Comparison of ENCODE assay signal across 11 cellular contexts in genomic region chrX:16855363-16856075, GRCh38. TPM values are rescaled to one million over a fixed set of nuclear protein-coding genes. Genes with fewer than 3 reads are reported as not detected.
DNase-seq lines count a peak whose midpoint lies in the region; ATAC-seq and TF ChIP-seq lines count a peak whose summit lies in the region.
"Had no signal": no experiment of that assay in that cellular context is flagged by ENCODE, and none has a peak within 500 bp of the region (broad histone marks: within the 10 kb centered on the region; RNA-seq: fewer than 3 reads in every experiment).

No MANE protein-coding gene starts in this region.

- no peak for DNase-seq in activated naive CD4-positive, alpha-beta T cell treated with Interleukin-2 at 50 U/mL for 16 hours
- DNase-seq in HFFc6 (no peak), AML-193 (lab: John Stamatoyannopoulos, UW) (no peak)
- DNase-seq in activated naive CD8-positive, alpha-beta T cell treated with anti-CD3 and anti-CD28 coated beads for 36 hours: no peak
- DNase-seq: pancreas, Peyer's patch, WERI-Rb-1 had no signal

- peaks cover 12% of the 10 kb centered on the region for H3K36me3 Mint-ChIP-seq in activated naive CD4-positive, alpha-beta T cell treated with anti-CD3 and anti-CD28 coated beads, Interleukin-2, amount 50 U/mL, for 24 hours
- peaks cover 30% of the 10 kb centered on the region for H3K36me3 Mint-ChIP-seq in HFFc6 (ENCODE audit: low read depth)
- H3K36me3 Mint-ChIP-seq in activated naive CD8-positive, alpha-beta T cell treated with anti-CD3 and anti-CD28 coated beads for 36 hours: peaks cover 47% of the 10 kb centered on the region
- peaks cover 73% of the 10 kb centered on the region for H3K36me3 Mint-ChIP-seq in stimulated activated naive CD8-positive, alpha-beta T cell treated with anti-CD3 and anti-CD28 coated beads, Interleukin-15, Interleukin-2, amounts not matched to agents 100 ng/mL and 50 ng/mL, for 24 hours (ENCODE audit: low read depth)

- no peak for ATAC-seq in GM21786 (IDR thresholded peaks at IDR 0.05; ENCODE audit: unreplicated experiment)
- ATAC-seq in HG03196 (IDR thresholded peaks at IDR 0.05; ENCODE audit: unreplicated experiment): no peak
- ATAC-seq: pancreas had no signal

- peaks cover 41% of the 10 kb centered on the region for H3K4me1 Mint-ChIP-seq in activated naive CD4-positive, alpha-beta T cell treated with anti-CD3 and anti-CD28 coated beads, Interleukin-2, amount 50 U/mL, for 24 hours
- peaks cover 5% of the 10 kb centered on the region; the same call in 1 of the 2 replicates for H3K4me1 Mint-ChIP-seq in HFFc6 (ENCODE audit: low read depth)
- peaks cover 31% of the 10 kb centered on the region for H3K4me1 Mint-ChIP-seq in activated naive CD8-positive, alpha-beta T cell treated with anti-CD3 and anti-CD28 coated beads for 36 hours
- peaks cover 71% of the 10 kb centered on the region for H3K4me1 Mint-ChIP-seq in stimulated activated naive CD8-positive, alpha-beta T cell treated with anti-CD3 and anti-CD28 coated beads, Interleukin-15, Interleukin-2, amounts not matched to agents 100 ng/mL and 50 ng/mL, for 24 hours (ENCODE audit: low read depth)

- peak overlapping the region; percentile 65 for H3K27ac Mint-ChIP-seq in activated naive CD4-positive, alpha-beta T cell treated with anti-CD3 and anti-CD28 coated beads, Interleukin-2, amount 50 U/mL, for 24 hours
- peak overlapping the region; percentile 77 for H3K27ac Mint-ChIP-seq in HFFc6
- peak overlapping the region; percentile 81 for H3K27ac Mint-ChIP-seq in activated naive CD8-positive, alpha-beta T cell treated with anti-CD3 and anti-CD28 coated beads for 36 hours
- H3K27ac Mint-ChIP-seq in stimulated activated naive CD8-positive, alpha-beta T cell treated with anti-CD3 and anti-CD28 coated beads, Interleukin-15, Interleukin-2, amounts not matched to agents 100 ng/mL and 50 ng/mL, for 24 hours: peak overlapping the region; percentile 76

- H3K9me3 Mint-ChIP-seq in activated naive CD4-positive, alpha-beta T cell treated with anti-CD3 and anti-CD28 coated beads, Interleukin-2, amount 50 U/mL, for 24 hours: no peaks in the 10 kb centered on the region
- H3K9me3 Mint-ChIP-seq in HFFc6: peaks cover 7% of the 10 kb centered on the region
- peaks cover 2% of the 10 kb centered on the region for H3K9me3 Mint-ChIP-seq in activated naive CD8-positive, alpha-beta T cell treated with anti-CD3 and anti-CD28 coated beads for 36 hours
- no peaks in the 10 kb centered on the region for H3K9me3 Mint-ChIP-seq in stimulated activated naive CD8-positive, alpha-beta T cell treated with anti-CD3 and anti-CD28 coated beads, Interleukin-15, Interleukin-2, amounts not matched to agents 100 ng/mL and 50 ng/mL, for 24 hours

- no peaks in the 10 kb centered on the region for H3K27me3 Mint-ChIP-seq in activated naive CD4-positive, alpha-beta T cell treated with anti-CD3 and anti-CD28 coated beads, Interleukin-2, amount 50 U/mL, for 24 hours
- peaks cover 1% of the 10 kb centered on the region for H3K27me3 Mint-ChIP-seq in HFFc6 (ENCODE audit: insufficient read depth)
- no peaks in the 10 kb centered on the region for H3K27me3 Mint-ChIP-seq in activated naive CD8-positive, alpha-beta T cell treated with anti-CD3 and anti-CD28 coated beads for 36 hours
- no peaks in the 10 kb centered on the region for H3K27me3 Mint-ChIP-seq in stimulated activated naive CD8-positive, alpha-beta T cell treated with anti-CD3 and anti-CD28 coated beads, Interleukin-15, Interleukin-2, amounts not matched to agents 100 ng/mL and 50 ng/mL, for 24 hours

- H3K4me3 Mint-ChIP-seq in activated naive CD4-positive, alpha-beta T cell treated with anti-CD3 and anti-CD28 coated beads, Interleukin-2, amount 50 U/mL, for 24 hours: no peak overlapping the region
- no peak overlapping the region for H3K4me3 Mint-ChIP-seq in HFFc6
- no peak overlapping the region for H3K4me3 Mint-ChIP-seq in activated naive CD8-positive, alpha-beta T cell treated with anti-CD3 and anti-CD28 coated beads for 36 hours
- H3K4me3 Mint-ChIP-seq in stimulated activated naive CD8-positive, alpha-beta T cell treated with anti-CD3 and anti-CD28 coated beads, Interleukin-15, Interleukin-2, amounts not matched to agents 100 ng/mL and 50 ng/mL, for 24 hours: no peak overlapping the region

- no peak for TF ChIP-seq CTCF in HFFc6 (IDR thresholded peaks at IDR 0.05)

RNA-seq across cellular contexts. Expression of gene RBBP7, which starts 14.6 kb away (rescaled TPM):
- 100 to 1,000 TPM in 4 of 6 experiments, 10 to 100 TPM in 2; 83.4 to 121 (median 110) TPM for total RNA-seq in HFFc6 (2021; fragmentation: NEBNext Ultra II Directional; extraction: Animal tissue kit (Norgen Biotek cat#: 25700))
- 100 to 1,000 TPM; 192 TPM for total RNA-seq in activated naive CD8-positive, alpha-beta T cell treated with anti-CD3 and anti-CD28 coated beads for 36 hours
